In genomic region chr2:203500297-203500696, GRCh38 we compare ENCODE assay signal across 17 cellular contexts. TPM values are rescaled to one million over a fixed set of nuclear protein-coding genes. Genes with fewer than 3 reads are reported as not detected.
DNase-seq lines count a peak whose midpoint lies in the region; ATAC-seq, FAIRE-seq and TF ChIP-seq lines count a peak whose summit lies in the region.
"Had no signal": no experiment of that assay in that cellular context is flagged by ENCODE, and none has a peak within 500 bp of the region (broad histone marks: within the 10 kb centered on the region; RNA-seq: fewer than 3 reads in every experiment).

No MANE protein-coding gene starts in this region.

- H4K20me1 ChIP-seq in HepG2 (ENCODE audit: insufficient read depth, low read length): no peaks in the 10 kb centered on the region
- H4K20me1 ChIP-seq in GM23248 (ENCODE audit: insufficient read depth): peaks cover 56% of the 10 kb centered on the region

- H3K79me2 ChIP-seq in HepG2 (ENCODE audit: insufficient read depth, low read length) (peaks cover 9% of the 10 kb centered on the region), GM23248 (ENCODE audit: insufficient read depth) (peaks cover 100% of the 10 kb centered on the region)

- no TSS peak for BruUV-seq in HepG2 (replicated peaks; lab: Mats Ljungman, UMichigan)

- intact Hi-C loops in HepG2 (cut with micrococcal nuclease; ENCODE audit: unreplicated experiment): no loop called here

- TF ChIP-seq CTCF in liver (IDR thresholded peaks at IDR 0.05; ENCODE audit: low read depth, low read length, missing input control) (no peak), HepG2 (CRISPR knock-in tag; IDR thresholded peaks at IDR 0.05) (no peak)

- no peak for TF ChIP-seq RAD21 in liver (IDR thresholded peaks at IDR 0.05)
- TF ChIP-seq RAD21 in HepG2 (CRISPR knock-in tag; IDR thresholded peaks at IDR 0.05): no peak

- no peaks in the 10 kb centered on the region for H3K27me3 ChIP-seq in liver (ENCODE audit: control insufficient read depth in 4 of 4, insufficient read depth in 4 of 4, low read length in 3 of 4)
- no peaks in the 10 kb centered on the region for H3K27me3 ChIP-seq in HepG2 (ENCODE audit: control insufficient read depth in 1 of 2, insufficient read depth in 2 of 2, low read length in 2 of 2)
- H3K27me3 ChIP-seq in GM23248 (replicated peaks; ENCODE audit: insufficient read depth): no peaks in the 10 kb centered on the region

- in situ Hi-C loops in HepG2 (cut with HindIII; ENCODE audit: extremely low pct_ligation_motif_present, low pct_unique_long_range_greater_than_20kb): no loop called here
- in situ Hi-C loops in GM23248 (cut with MboI): no loop called here

- DNase-seq in HepG2 (ENCODE audit: low spot score) (no peak), GM23248 (no peak), left lobe of liver (ENCODE audit: low spot score) (no peak), NCI-H1436 treated with DMSO at 0.1 percent for 48 hours (lab: John Stamatoyannopoulos, UW) (no peak), globus pallidus (ENCODE audit: low spot score) (no peak), DMS153 treated with DMSO at 0.1 percent for 48 hours (lab: John Stamatoyannopoulos, UW; ENCODE audit: unreplicated experiment) (no peak)
- DNase-seq: 8988T; C1 segment of cervical spinal cord; Caco-2; CD4-positive, alpha-beta T cell; DMS153; DMS79 treated with DMSO at 0.1 percent for 48 hours; EL had no signal

- H3K4me2 ChIP-seq in HepG2 (ENCODE audit: low read depth, low read length) (no peak overlapping the region), GM23248 (ENCODE audit: unreplicated experiment) (no peak overlapping the region)

- H3K4me1 ChIP-seq in liver (ENCODE audit: control insufficient read depth in 4 of 4, insufficient read depth in 4 of 4, low read length in 3 of 4) (peaks cover 11 to 34% (median 20%) of the 10 kb centered on the region in 4 donors), HepG2 (ENCODE audit: insufficient read depth, low read length) (peaks cover 7% of the 10 kb centered on the region; the same call in 1 of the 2 replicates), GM23248 (ENCODE audit: insufficient read depth) (peaks cover 40% of the 10 kb centered on the region)
- H3K4me1 ChIP-seq: HAP-1 had no signal

- no peak overlapping the region for H3K9ac ChIP-seq in liver (ENCODE audit: low read depth in 1 of 2, low read length in 2 of 2)
- no peak overlapping the region for H3K9ac ChIP-seq in HepG2 (ENCODE audit: insufficient read depth, low read depth, low read length)
- no peak overlapping the region for H3K9ac ChIP-seq in GM23248

- FAIRE-seq in HepG2 (lab: Jason Lieb, UNC): no peak
- FAIRE-seq: GM12878, GM19239 had no signal

- ATAC-seq in HepG2: no peak
- peak; percentile 15 for ATAC-seq in left lobe of liver
- ATAC-seq: GM12878 had no signal

- peaks cover 79% of the 10 kb centered on the region for H3F3A ChIP-seq in GM23248 (ENCODE audit: insufficient read depth)

- no peak for TF ChIP-seq EP300 in HepG2 (IDR thresholded peaks at IDR 0.05; ENCODE audit: low read depth in 2 of 2, low read length in 2 of 2)
- TF ChIP-seq EP300 in HepG2 (CRISPR knock-in tag; IDR thresholded peaks at IDR 0.05; ENCODE audit: borderline replicate concordance): no peak

- POLR2A ChIA-PET in HepG2 (lab: Yijun Ruan, JAX): no interaction called here

- H3K9me3 ChIP-seq in liver (ENCODE audit: control insufficient read depth in 4 of 4, low read length in 3 of 4) (no peaks in the 10 kb centered on the region), HepG2 (ENCODE audit: low read length) (peaks cover 6% of the 10 kb centered on the region; the same call in 1 of the 2 replicates), GM23248 (ENCODE audit: low read depth) (no peaks in the 10 kb centered on the region)
- H3K9me3 ChIP-seq: Caco-2 had no signal

- H3K9me2 ChIP-seq in GM23248 (ENCODE audit: insufficient read depth): no peaks in the 10 kb centered on the region

- no peak for TF ChIP-seq POLR2A in HepG2 (IDR thresholded peaks at IDR 0.05; ENCODE audit: insufficient read depth in 1 of 2, low read depth in 2 of 2, low read length in 2 of 2)

- H3K27ac ChIP-seq in liver (ENCODE audit: low read depth in 1 of 2, low read length in 2 of 2) (peak overlapping the region in 1 of 2 donors; percentile 47), HepG2 (ENCODE audit: extremely low read length, insufficient read depth, low read length) (no peak overlapping the region), GM23248 (0 out of 2 replicates have a peak overlapping the region, but pooled peaks have one; percentile 12)

- CTCF ChIA-PET in HepG2 (lab: Yijun Ruan, JAX; ENCODE audit: low intra/inter-chr PET ratio, low total read pairs): no interaction called here

- peaks cover 0 to 2% (median 0%) of the 10 kb centered on the region in 4 donors for H3K36me3 ChIP-seq in liver (ENCODE audit: control insufficient read depth in 4 of 4, insufficient read depth in 3 of 4, low read depth in 1 of 4, low read length in 3 of 4)
- no peaks in the 10 kb centered on the region for H3K36me3 ChIP-seq in HepG2 (replicated peaks in 1 of 2; ENCODE audit: control insufficient read depth in 1 of 2, insufficient read depth in 2 of 2, low read length in 2 of 2)
- peaks cover 51% of the 10 kb centered on the region; the same call in 1 of the 2 replicates for H3K36me3 ChIP-seq in GM23248 (ENCODE audit: low read depth)
- H3K36me3 ChIP-seq: HAP-1 had no signal

- H3K4me3 ChIP-seq in liver (ENCODE audit: low read depth in 1 of 3, low read length in 3 of 3): no peak overlapping the region
- H3K4me3 ChIP-seq in HepG2 (replicated peaks in 1 of 3; ENCODE audit: insufficient read depth in 1 of 3, low read depth in 2 of 3, low read length in 3 of 3): no peak overlapping the region
- H3K4me3 ChIP-seq in GM23248: no peak overlapping the region
- H3K4me3 ChIP-seq: GM12878, HAP-1 had no signal

- WGBS in liver: 86% methylated on average over 2 of the region's 2 CpGs
- WGBS in HepG2 (ENCODE audit: low lambda C conversion rate): 96% methylated on average over 2 of the region's 2 CpGs
- WGBS in GM23248 (ENCODE audit: low coverage in 1 of 2, low lambda C conversion rate in 2 of 2, missing lambda C conversion rate in 2 of 2), 2 experiments: 98 to 100% methylated on average over 2 of the region's 2 CpGs

- no peak overlapping the region for H2AFZ ChIP-seq in HepG2 (ENCODE audit: low read length)
- H2AFZ ChIP-seq in GM23248: no peak overlapping the region

TF ChIP-seq in HepG2, 621 proteins besides CTCF, POLR2A, EP300 and RAD21 (continues in another document):
- TF ChIP-seq ZNF30 (CRISPR knock-in tag; IDR thresholded peaks at IDR 0.05) (no peak), FOXP4 (CRISPR knock-in tag; IDR thresholded peaks at IDR 0.05) (no peak), REPIN1 (CRISPR knock-in tag; IDR thresholded peaks at IDR 0.05; ENCODE audit: borderline replicate concordance, low read depth) (no peak)

RNA-seq across cellular contexts. Expression of gene RAPH1, which starts 34.8 kb away (rescaled TPM):
- total RNA-seq in liver: 10 to 100 TPM; 22.6 to 83.1 TPM
- 10 to 100 TPM in 1 of 2 donors, 1 to 10 TPM in 1; 7.0 to 16.2 TPM for polyA plus RNA-seq in liver
- 6.7 and 17.9 TPM in 2 replicates for total RNA-seq in HepG2 (2016; rRNA removed; fragmentation: Illumina TruSeq; extraction: Trizol)
- total RNA-seq in HepG2 (2016; cell fraction: cytosol; rRNA removed; fragmentation: Illumina TruSeq; extraction: Trizol; ENCODE audit: low read depth): 9.6 and 10.3 TPM in 2 replicates
- total RNA-seq in HepG2 (2016; cell fraction: insoluble cytoplasmic fraction; rRNA removed; fragmentation: Illumina TruSeq; extraction: Trizol): 6.1 and 18.5 TPM in 2 replicates
- 11.9 and 16.6 TPM in 2 replicates for total RNA-seq in HepG2 (2016; cell fraction: membrane; rRNA removed; fragmentation: Illumina TruSeq; extraction: Trizol)
- total RNA-seq in HepG2 (2016; cell fraction: nucleus; rRNA removed; fragmentation: Illumina TruSeq; extraction: Trizol): 14.0 and 19.2 TPM in 2 replicates
- 5.3 TPM in 2 replicates for polyA plus RNA-seq in HepG2 (2011; rRNA removed)
- 2.0 and 2.9 TPM in 2 replicates for polyA plus RNA-seq in HepG2 (2011; cell fraction: cytosol; rRNA removed)
- 4.2 and 5.9 TPM in 2 replicates for polyA plus RNA-seq in HepG2 (2011; cell fraction: nucleus; rRNA removed)
- polyA plus RNA-seq in HepG2 (2012): 6.5 and 7.6 TPM in 2 replicates
- 1.4 and 2.7 TPM in 2 replicates for polyA plus RNA-seq in HepG2 (2016; cell fraction: cytosol; fragmentation: Illumina TruSeq; extraction: Trizol; ENCODE audit: low read depth)
- 6.2 and 8.1 TPM in 2 replicates for polyA plus RNA-seq in HepG2 (2016; cell fraction: insoluble cytoplasmic fraction; fragmentation: Illumina TruSeq; extraction: Trizol; ENCODE audit: low read depth)
- 2.3 and 2.5 TPM in 2 replicates for polyA plus RNA-seq in HepG2 (2016; cell fraction: membrane; fragmentation: Illumina TruSeq; extraction: Trizol; ENCODE audit: low read depth)
- polyA plus RNA-seq in HepG2 (2016; cell fraction: nucleus; fragmentation: Illumina TruSeq; extraction: Trizol; ENCODE audit: insufficient read depth, low read depth): 12.1 and 13.7 TPM in 2 replicates
- polyA minus RNA-seq in HepG2 (2011; rRNA and poly(A)+ RNA removed; ENCODE audit: low replicate concordance): 9.4 and 9.7 TPM in 2 replicates
- 9.3 and 11.0 TPM in 2 replicates for polyA minus RNA-seq in HepG2 (2011; cell fraction: cytosol; rRNA and poly(A)+ RNA removed)
- polyA minus RNA-seq in HepG2 (2011; cell fraction: nucleus; rRNA and poly(A)+ RNA removed): 13.0 and 19.0 TPM in 2 replicates
- total RNA-seq in GM23248 (2014; rRNA removed; shearing (Covaris generic)): 83.9 and 144 TPM in 2 replicates
- polyA plus RNA-seq in GM23248 (2016; fragmentation: Nextera tagmentation; extraction: Ambion mirVana): 36.9 and 38.8 TPM in 2 replicates
- 85.7 TPM for total RNA-seq in left lobe of liver
